ENCODE assay signal across 21 cellular contexts in the genomic region with DNA sequence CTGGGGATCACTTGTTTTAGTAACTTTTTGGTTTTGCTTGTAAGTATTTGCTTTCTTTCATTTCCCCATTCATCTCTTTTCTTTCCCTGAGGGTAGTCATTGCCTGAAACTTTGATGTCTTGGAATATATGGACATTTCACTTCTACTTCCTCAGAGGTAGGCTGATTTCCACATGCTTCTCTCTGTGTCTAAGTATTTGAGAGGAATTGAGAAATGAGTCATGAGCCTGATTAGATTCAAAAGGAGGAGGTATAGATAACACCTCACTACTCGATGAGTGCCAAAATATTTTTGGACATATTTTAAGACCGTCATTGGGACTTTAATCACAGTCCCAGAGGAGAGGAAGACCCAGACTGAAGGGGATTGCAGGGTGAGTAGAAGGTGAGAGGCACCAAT.
"Had no signal": no experiment of that assay in that cellular context is flagged by ENCODE, and none has a peak within 500 bp of the region (broad histone marks: within the 10 kb centered on the region; RNA-seq: fewer than 3 reads in every experiment).

No MANE protein-coding gene starts in this region.

- H3K4me3 ChIP-seq: left ventricle myocardium inferior, lung, ovary, right atrium auricular region, right lobe of liver, smooth muscle cell, stomach, testis, thyroid gland, transverse colon, upper lobe of left lung, vagina had no signal

- DNase-seq: islet precursor cell; left ventricle myocardium inferior; mesendoderm; naive B cell; natural killer cell; nephron progenitor cell; ovary; right lobe of liver; stimulated activated CD4-positive, alpha-beta T cell treated with anti-CD3 and anti-CD28 coated beads, Interleukin-1b, Interleukin-23, amount 100 ng/mL, for 48 hours; stimulated activated CD4-positive, alpha-beta T cell treated with anti-CD3 and anti-CD28 coated beads, Interleukin-2, amount 100 ng/mL, for 48 hours; stimulated activated naive B cell treated with anti-CD40 and anti-IgM and Interleukin-4, amounts not matched to agents 10 μg/mL and 1 μg/mL and 100 μg/mL, for 72 hours; stimulated activated naive CD8-positive, alpha-beta T cell treated with anti-CD3 and anti-CD28 coated beads, Interleukin-15, Interleukin-2, amounts not matched to agents 100 U/mL and 50 U/mL, for 24 hours; stomach; testis; thyroid gland; transverse colon; upper lobe of left lung had no signal
